In the genomic region with DNA sequence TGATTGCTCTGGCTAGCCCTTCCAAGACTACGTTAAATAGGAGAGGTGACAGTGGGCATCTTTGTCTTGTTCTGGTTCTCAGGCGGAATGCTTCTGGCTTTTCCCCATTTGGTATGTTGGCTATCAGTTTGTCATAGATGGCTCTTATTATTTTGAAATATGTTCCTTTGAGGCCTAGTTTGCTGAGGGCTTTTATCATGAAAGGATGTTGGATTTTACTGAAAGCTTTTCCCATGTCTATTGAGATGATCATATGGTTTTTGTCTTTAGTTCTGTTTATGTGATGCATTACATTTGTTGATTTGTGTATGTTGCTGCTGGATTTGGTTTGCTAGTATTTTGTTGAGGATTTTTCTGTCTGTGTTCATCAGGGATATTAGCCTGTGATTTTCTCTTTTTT, we compare ENCODE assay signal across 24 cellular contexts.
"Had no signal": no experiment of that assay in that cellular context is flagged by ENCODE, and none has a peak within 500 bp of the region (broad histone marks: within the 10 kb centered on the region; RNA-seq: fewer than 3 reads in every experiment).

No MANE protein-coding gene starts in this region.

- H3K4me1 ChIP-seq: left ventricle myocardium inferior, right atrium auricular region, tibial nerve, upper lobe of left lung, vagina had no signal

- H3K36me3 ChIP-seq: left ventricle myocardium inferior, ovary, right atrium auricular region, upper lobe of left lung, vagina had no signal

- H3K4me3 Mint-ChIP-seq: mesothelial cell of epicardium; naive B cell; natural killer cell treated with Interleukin-12 subunit alpha and Interleukin-12 subunit beta and Interleukin-15 and Interleukin-18, amount 100 ng/mL, for 72 hours; stimulated activated effector memory CD8-positive, alpha-beta T cell treated with anti-CD3 and anti-CD28 coated beads, Interleukin-12 subunit alpha, Interleukin-12 subunit beta, amount 100 ng/mL, for 72 hours; stimulated activated naive CD8-positive, alpha-beta T cell treated with anti-CD3 and anti-CD28 coated beads, Interleukin-15, amount 100 ng/mL, for 72 hours had no signal

- H3K27me3 Mint-ChIP-seq: naive B cell; natural killer cell treated with Interleukin-12 subunit alpha and Interleukin-12 subunit beta and Interleukin-15 and Interleukin-18, amount 100 ng/mL, for 72 hours; progenitor cell of endocrine pancreas; stimulated activated naive CD8-positive, alpha-beta T cell treated with anti-CD3 and anti-CD28 coated beads, Interleukin-15, amount 100 ng/mL, for 72 hours had no signal

- H3K27me3 ChIP-seq: hepatocyte, ovary, right atrium auricular region, tibial nerve, upper lobe of left lung, vagina had no signal

- H3K4me2 ChIP-seq: hepatocyte had no signal

- H2AFZ ChIP-seq: hepatocyte had no signal

- H3K27ac ChIP-seq: hepatocyte, left ventricle myocardium inferior, ovary, right atrium auricular region, skin epidermis, tibial nerve, upper lobe of left lung, vagina had no signal

- ATAC-seq: natural killer cell treated with Interleukin-12 subunit alpha and Interleukin-12 subunit beta and Interleukin-15 and Interleukin-18, amount 100 ng/mL, for 72 hours; sciatic nerve; stimulated activated effector memory CD8-positive, alpha-beta T cell treated with anti-CD3 and anti-CD28 coated beads, Interleukin-12 subunit alpha, Interleukin-12 subunit beta, amount 100 ng/mL, for 72 hours; stimulated activated naive CD8-positive, alpha-beta T cell treated with anti-CD3 and anti-CD28 coated beads, Interleukin-15, amount 100 ng/mL, for 72 hours had no signal

- H3K27ac Mint-ChIP-seq: mesothelial cell of epicardium; natural killer cell treated with Interleukin-12 subunit alpha and Interleukin-12 subunit beta and Interleukin-15 and Interleukin-18, amount 100 ng/mL, for 72 hours; progenitor cell of endocrine pancreas; stimulated activated effector memory CD8-positive, alpha-beta T cell treated with anti-CD3 and anti-CD28 coated beads, Interleukin-12 subunit alpha, Interleukin-12 subunit beta, amount 100 ng/mL, for 72 hours had no signal

- H3K4me3 ChIP-seq: hepatocyte, left ventricle myocardium inferior, lung, ovary, right atrium auricular region, skin epidermis, tibial nerve, upper lobe of left lung, vagina had no signal

- H3K36me3 Mint-ChIP-seq: naive B cell had no signal

- H3K9me3 ChIP-seq: left ventricle myocardium inferior, ovary, right atrium auricular region, tibial nerve, upper lobe of left lung, vagina had no signal

- DNase-seq: islet precursor cell; left ventricle myocardium inferior; mesendoderm; naive B cell; ovary; stimulated activated CD4-positive, alpha-beta T cell treated with anti-CD3 and anti-CD28 coated beads, Interleukin-12 subunit alpha, Interleukin-12 subunit beta, amount 100 ng/mL, for 4 hours; stimulated activated CD4-positive, alpha-beta T cell treated with anti-CD3 and anti-CD28 coated beads, Interleukin-15, amount 100 ng/mL, for 24 hours; stimulated activated CD4-positive, alpha-beta T cell treated with anti-CD3 and anti-CD28 coated beads, Interleukin-2, amount 100 ng/mL, for 24 hours; stimulated activated CD4-positive, alpha-beta T cell treated with anti-CD3 and anti-CD28 coated beads, Interleukin-4, amount 100 ng/mL, for 1 hour; stimulated activated naive CD4-positive, alpha-beta T cell treated with Interleukin-2 at 50 U/mL for 16 hours; stimulated activated naive CD8-positive, alpha-beta T cell treated with anti-CD3 and anti-CD28 coated beads, Interleukin-15, amount 100 ng/mL, for 72 hours; substantia nigra; upper lobe of left lung had no signal

- H3K79me2 ChIP-seq: hepatocyte had no signal
